In genomic region chr5:38666668-38667498, GRCh38 we compare ENCODE assay signal across 8 cellular contexts.
A peak's percentile ranks its signal among the peaks of the same experiment; 100 is the strongest.
DNase-seq lines count a peak whose midpoint lies in the region; ATAC-seq and TF ChIP-seq lines count a peak whose summit lies in the region.

No MANE protein-coding gene starts in this region.

- peaks cover 5% of the 10 kb centered on the region for H3K4me1 Mint-ChIP-seq in nephron

- no peak overlapping the region for H3K4me3 ChIP-seq in DOHH2 (ENCODE audit: low read length)
- H3K4me3 ChIP-seq in coronary artery = no peak overlapping the region

- H3K36me3 Mint-ChIP-seq in nephron (ENCODE audit: low read depth) = no peaks in the 10 kb centered on the region

- no peak overlapping the region for H3K4me2 ChIP-seq in DOHH2 (ENCODE audit: low read length)

- no peak overlapping the region for H3K27ac ChIP-seq in DOHH2 (ENCODE audit: low read depth, low read length)
- H3K27ac ChIP-seq in coronary artery = peak overlapping the region; percentile 85 to 86

- peak overlapping the region in 1 of 3 experiments; percentile 49 for H3K27ac Mint-ChIP-seq in nephron

- no peaks in the 10 kb centered on the region for H4K20me1 ChIP-seq in DOHH2 (ENCODE audit: control insufficient read depth, insufficient read depth, low read depth, low read length)

- H3K9me3 Mint-ChIP-seq in nephron = no peaks in the 10 kb centered on the region

- H3K9me3 ChIP-seq in DOHH2 (ENCODE audit: control insufficient read depth, insufficient read depth, low read length) = no peaks in the 10 kb centered on the region

- H3K36me3 ChIP-seq in DOHH2 (ENCODE audit: control insufficient read depth, low read length) = no peaks in the 10 kb centered on the region

- DNase-seq in coronary artery (ENCODE audit: low spot score) = no peak
- DNase-seq in SIG-M5 treated with dmso at 0.1 percent for 504 hours (lab: John Stamatoyannopoulos, UW; ENCODE audit: unreplicated experiment) = no peak
- no peak for DNase-seq in stimulated activated CD4-positive, alpha-beta T cell treated with anti-CD3 and anti-CD28 coated beads, Interleukin-4, amount 100 ng/mL, for 24 hours
- DNase-seq in NCI-H2107 treated with DMSO at 0.1 percent for 48 hours (lab: John Stamatoyannopoulos, UW; ENCODE audit: unreplicated experiment) = no peak

- no peaks in the 10 kb centered on the region for H3K27me3 ChIP-seq in DOHH2 (ENCODE audit: control insufficient read depth, low read length)

- no peaks in the 10 kb centered on the region for H3K4me1 ChIP-seq in DOHH2 (ENCODE audit: control insufficient read depth, low read length)

- TF ChIP-seq CTCF in DOHH2 (IDR thresholded peaks at IDR 0.05; ENCODE audit: low read depth, low read length, poor library complexity, severe bottlenecking) = peak; percentile 54
- TF ChIP-seq CTCF in LNCAP (IDR thresholded peaks at IDR 0.05) = peak; percentile 69
- TF ChIP-seq CTCF in coronary artery (IDR thresholded peaks at IDR 0.05) = peak; percentile 71
- peak; percentile 21 to 36 (median 27) for TF ChIP-seq CTCF in nephron (IDR thresholded peaks at IDR 0.05; ENCODE audit: unreplicated experiment in 3 of 3)

- no peaks in the 10 kb centered on the region for H3K79me2 ChIP-seq in DOHH2 (ENCODE audit: control insufficient read depth, low read length)

- no peaks in the 10 kb centered on the region for H3K9me2 ChIP-seq in DOHH2 (replicated peaks; ENCODE audit: control insufficient read depth, low read length)

- H3F3A ChIP-seq in DOHH2 (ENCODE audit: control insufficient read depth, insufficient read depth) = no peaks in the 10 kb centered on the region

- peaks cover 10% of the 10 kb centered on the region for H3K27me3 Mint-ChIP-seq in nephron (ENCODE audit: low read depth)

- no peak for ATAC-seq in HG02610 (IDR thresholded peaks at IDR 0.05; ENCODE audit: unreplicated experiment)

- H3K4me3 Mint-ChIP-seq in nephron = no peak overlapping the region
